In the genomic region with DNA sequence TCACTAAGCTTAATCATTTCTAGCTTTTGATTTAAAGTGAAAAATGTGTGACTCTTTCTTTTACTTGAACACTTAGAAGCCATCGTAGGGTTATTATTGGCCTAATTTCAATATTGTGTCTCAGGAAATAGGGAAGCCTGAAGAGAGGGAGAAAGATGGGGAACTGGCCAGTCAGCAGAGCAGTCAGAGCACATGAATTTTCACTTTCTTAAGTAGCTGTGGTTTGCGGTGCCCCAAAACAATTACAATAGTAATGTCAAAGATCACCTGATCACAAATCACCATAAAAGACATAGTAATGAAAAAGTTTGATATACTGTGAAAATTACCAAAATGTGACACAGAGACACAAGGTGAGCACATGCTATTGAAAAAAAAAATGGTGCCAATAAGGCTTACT, we compare ENCODE assay signal across 22 cellular contexts. TPM values are rescaled to one million over a fixed set of nuclear protein-coding genes. Genes with fewer than 3 reads are reported as not detected.
DNase-seq lines count a peak whose midpoint lies in the region; ATAC-seq, FAIRE-seq and TF ChIP-seq lines count a peak whose summit lies in the region.
"Had no signal": no experiment of that assay in that cellular context is flagged by ENCODE, and none has a peak within 500 bp of the region (broad histone marks: within the 10 kb centered on the region; RNA-seq: fewer than 3 reads in every experiment).

No MANE protein-coding gene starts in this region.

- H2BK120ac ChIP-seq in neuronal stem cell (ENCODE audit: low read depth, low read length) = no peak overlapping the region

- TF ChIP-seq POLR2A in GM12892 (IDR thresholded peaks at IDR 0.05; ENCODE audit: low read depth, low read length) = no peak

- H3K27ac Mint-ChIP-seq in activated T-helper 2 cell treated with anti-CD3 and anti-CD28 coated beads, Interferon-gamma antibody, Interleukin-2, Interleukin-4, amounts not matched to agents 10 μg/mL and 5 μg/mL and 100 μg/mL, durations not matched to agents 14 hours and 24 hours and 36 hours = peak overlapping the region; percentile 55
- H3K27ac Mint-ChIP-seq: nephron progenitor cell had no signal

- no peak overlapping the region for H4K91ac ChIP-seq in neuronal stem cell (ENCODE audit: low read depth, low read length, poor library complexity)

- H3K4me3 Mint-ChIP-seq in activated T-helper 2 cell treated with anti-CD3 and anti-CD28 coated beads, Interferon-gamma antibody, Interleukin-2, Interleukin-4, amounts not matched to agents 10 μg/mL and 5 μg/mL and 100 μg/mL, durations not matched to agents 14 hours and 24 hours and 36 hours (ENCODE audit: low read depth) = no peak overlapping the region
- H3K4me3 Mint-ChIP-seq: nephron progenitor cell had no signal

- H3K79me1 ChIP-seq in neuronal stem cell (ENCODE audit: low read depth, low read length) = no peaks in the 10 kb centered on the region

- H3K23ac ChIP-seq in neuronal stem cell (ENCODE audit: low read depth, low read length, poor library complexity) = no peak overlapping the region

- no peak overlapping the region for H3K27ac ChIP-seq in neuronal stem cell (replicated peaks; ENCODE audit: low read length)
- H3K27ac ChIP-seq in effector memory CD4-positive, alpha-beta T cell (ENCODE audit: insufficient read depth, low read length, poor library complexity, severe bottlenecking) = no peak overlapping the region
- H3K27ac ChIP-seq: colonic mucosa had no signal

- H3K4me2 ChIP-seq in neuronal stem cell (ENCODE audit: insufficient read depth, low read length, poor library complexity, severe bottlenecking) = no peak overlapping the region

- no peak overlapping the region for H3K4ac ChIP-seq in neuronal stem cell (ENCODE audit: low read length)

- H4K8ac ChIP-seq in neuronal stem cell (ENCODE audit: low read depth, low read length) = no peak overlapping the region

- no peak overlapping the region for H2AK5ac ChIP-seq in neuronal stem cell (ENCODE audit: low read depth, low read length)

- H3K36me3 ChIP-seq in neuronal stem cell (replicated peaks in 1 of 2; ENCODE audit: control insufficient read depth in 2 of 2, insufficient read depth in 2 of 2, low read length in 2 of 2) = peaks cover 0 to 89% of the 10 kb centered on the region in 2 donors
- H3K36me3 ChIP-seq in effector memory CD4-positive, alpha-beta T cell (ENCODE audit: control insufficient read depth, insufficient read depth, low read length) = peaks cover 18% of the 10 kb centered on the region
- H3K36me3 ChIP-seq: colonic mucosa had no signal

- ATAC-seq in GM19372 (IDR thresholded peaks at IDR 0.05; ENCODE audit: low read depth, unreplicated experiment) (peak; percentile 59), HG03095 (IDR thresholded peaks at IDR 0.05; ENCODE audit: unreplicated experiment) (peak; percentile 64), GM19351 (IDR thresholded peaks at IDR 0.05; ENCODE audit: unreplicated experiment) (no peak)
- ATAC-seq: heart left ventricle had no signal

- no peak overlapping the region for H2BK5ac ChIP-seq in neuronal stem cell (ENCODE audit: low read length)

- no peak overlapping the region for H3K14ac ChIP-seq in neuronal stem cell (ENCODE audit: low read length)

- H3K4me3 ChIP-seq in neuronal stem cell (ENCODE audit: low read length in 2 of 2) = no peak overlapping the region
- H3K4me3 ChIP-seq in effector memory CD4-positive, alpha-beta T cell (ENCODE audit: insufficient read depth, low read depth, low read length, poor library complexity, severe bottlenecking) = no peak overlapping the region
- H3K4me3 ChIP-seq: colonic mucosa, heart left ventricle had no signal

- no peaks in the 10 kb centered on the region for H3K9me3 Mint-ChIP-seq in activated T-helper 2 cell treated with anti-CD3 and anti-CD28 coated beads, Interferon-gamma antibody, Interleukin-2, Interleukin-4, amounts not matched to agents 10 μg/mL and 5 μg/mL and 100 μg/mL, durations not matched to agents 14 hours and 24 hours and 36 hours
- H3K9me3 Mint-ChIP-seq: nephron progenitor cell had no signal

- H3K27me3 ChIP-seq in neuronal stem cell (ENCODE audit: control insufficient read depth in 3 of 3, insufficient read depth in 3 of 3, low read depth in 1 of 3, low read length in 3 of 3) = no peaks in the 10 kb centered on the region
- no peaks in the 10 kb centered on the region for H3K27me3 ChIP-seq in effector memory CD4-positive, alpha-beta T cell (replicated peaks; ENCODE audit: control insufficient read depth, insufficient read depth, low read length, poor library complexity, severe bottlenecking)
- H3K27me3 ChIP-seq: colonic mucosa, heart left ventricle had no signal

- peaks cover 63% of the 10 kb centered on the region for H3K36me3 Mint-ChIP-seq in activated T-helper 2 cell treated with anti-CD3 and anti-CD28 coated beads, Interferon-gamma antibody, Interleukin-2, Interleukin-4, amounts not matched to agents 10 μg/mL and 5 μg/mL and 100 μg/mL, durations not matched to agents 14 hours and 24 hours and 36 hours (ENCODE audit: low read depth)

- no peak overlapping the region for H3K18ac ChIP-seq in neuronal stem cell (ENCODE audit: low read length)

- H2BK12ac ChIP-seq in neuronal stem cell (ENCODE audit: low read length) = no peak overlapping the region

- DNase-seq in GM12892 (ENCODE audit: insufficient read length) (no peak), neuronal stem cell (ENCODE audit: low spot score) (no peak), AG08396 (ENCODE audit: low spot score) (no peak)
- no peak for DNase-seq in activated T-helper 2 cell treated with anti-CD3 and anti-CD28 coated beads, Interferon-gamma antibody, Interleukin-2, Interleukin-4, amounts not matched to agents 10 μg/mL and 5 μg/mL and 100 μg/mL, durations not matched to agents 14 hours and 24 hours and 36 hours (ENCODE audit: low spot score)
- DNase-seq in effector memory CD4-positive, alpha-beta T cell = no peak
- DNase-seq: activated CD4-positive, alpha-beta T cell treated with anti-CD3 and anti-CD28 coated beads for 1 hour; C1 segment of cervical spinal cord; colonic mucosa; heart left ventricle; KBM-7; NCI-H1694 treated with DMSO at 0.1 percent for 48 hours; NCI-H774; nephron progenitor cell; SHP77; SW 1271 had no signal

- peak; percentile 51 for FAIRE-seq in GM12892 (lab: Jason Lieb, UNC)
- FAIRE-seq: endometrium, H54 had no signal

- no peak overlapping the region for H2AFZ ChIP-seq in neuronal stem cell (ENCODE audit: low read length)

- H2BK15ac ChIP-seq in neuronal stem cell (ENCODE audit: low read length) = no peak overlapping the region

- intact Hi-C loops in activated T-helper 2 cell treated with anti-CD3 and anti-CD28 coated beads, Interferon-gamma antibody, Interleukin-2, Interleukin-4, amounts not matched to agents 10 μg/mL and 5 μg/mL and 100 μg/mL, durations not matched to agents 14 hours and 24 hours and 36 hours (cut with micrococcal nuclease) = no loop called here

- no peak overlapping the region for H3K9ac ChIP-seq in neuronal stem cell (ENCODE audit: low read depth, low read length, poor library complexity)

- no peaks in the 10 kb centered on the region for H3K4me1 ChIP-seq in neuronal stem cell (ENCODE audit: control insufficient read depth in 2 of 2, insufficient read depth in 1 of 2, low read depth in 1 of 2, low read length in 2 of 2)
- no peaks in the 10 kb centered on the region for H3K4me1 ChIP-seq in effector memory CD4-positive, alpha-beta T cell (ENCODE audit: control insufficient read depth, insufficient read depth, low read length, poor library complexity, severe bottlenecking)
- H3K4me1 ChIP-seq: colonic mucosa, heart left ventricle had no signal

- WGBS in neuronal stem cell (ENCODE audit: extremely low coverage in 2 of 2, insufficient read length in 2 of 2, insufficient replicate concordance in 1 of 2), 2 donors = no CpG with 5 or more reads among the region's 2 CpGs

- H3K27me3 Mint-ChIP-seq in activated T-helper 2 cell treated with anti-CD3 and anti-CD28 coated beads, Interferon-gamma antibody, Interleukin-2, Interleukin-4, amounts not matched to agents 10 μg/mL and 5 μg/mL and 100 μg/mL, durations not matched to agents 14 hours and 24 hours and 36 hours (ENCODE audit: low read depth) = no peaks in the 10 kb centered on the region

- H3K4me1 Mint-ChIP-seq in activated T-helper 2 cell treated with anti-CD3 and anti-CD28 coated beads, Interferon-gamma antibody, Interleukin-2, Interleukin-4, amounts not matched to agents 10 μg/mL and 5 μg/mL and 100 μg/mL, durations not matched to agents 14 hours and 24 hours and 36 hours (ENCODE audit: low read depth) = peaks cover 13% of the 10 kb centered on the region
- H3K4me1 Mint-ChIP-seq: nephron progenitor cell had no signal

- no peaks in the 10 kb centered on the region for H3K9me3 ChIP-seq in neuronal stem cell (replicated peaks in 1 of 2; ENCODE audit: control insufficient read depth in 2 of 2, insufficient read depth in 1 of 2, low read depth in 1 of 2, low read length in 2 of 2)
- H3K9me3 ChIP-seq in effector memory CD4-positive, alpha-beta T cell (ENCODE audit: control insufficient read depth, low read length) = no peaks in the 10 kb centered on the region
- H3K9me3 ChIP-seq: colonic mucosa, heart left ventricle had no signal

RNA-seq across cellular contexts. Expression of gene CENPC, which starts 45.5 kb away (rescaled TPM):
- polyA plus RNA-seq in GM12892 (2012; ENCODE audit: missing spikeins) = 16.9 TPM
- 31.6 and 32.0 TPM in 2 replicates for total RNA-seq in activated T-helper 2 cell treated with anti-CD3 and anti-CD28 coated beads, Interferon-gamma antibody, Interleukin-2, Interleukin-4, amounts not matched to agents 10 μg/mL and 5 μg/mL and 100 μg/mL, durations not matched to agents 14 hours and 24 hours and 36 hours
- polyA plus RNA-seq in neuronal stem cell (2013, experiment 1 of 2) = 23.0 TPM
- 21.7 TPM for polyA plus RNA-seq in neuronal stem cell (2013, experiment 2 of 2)

RNA-seq across cellular contexts. Expression of gene STAP1, which starts 58.7 kb away (rescaled TPM):
- 20.0 TPM for polyA plus RNA-seq in GM12892 (2012; ENCODE audit: missing spikeins)
- total RNA-seq in activated T-helper 2 cell treated with anti-CD3 and anti-CD28 coated beads, Interferon-gamma antibody, Interleukin-2, Interleukin-4, amounts not matched to agents 10 μg/mL and 5 μg/mL and 100 μg/mL, durations not matched to agents 14 hours and 24 hours and 36 hours = 18.8 and 18.9 TPM in 2 replicates
- polyA plus RNA-seq in neuronal stem cell (2013, experiment 1 of 2) = not detected
- polyA plus RNA-seq in neuronal stem cell (2013, experiment 2 of 2) = not detected
- total RNA-seq: G401, temporal lobe had no signal
- polyA plus RNA-seq: heart left ventricle had no signal
